20 cellular contexts compared by ENCODE assay signal in the genomic region with DNA sequence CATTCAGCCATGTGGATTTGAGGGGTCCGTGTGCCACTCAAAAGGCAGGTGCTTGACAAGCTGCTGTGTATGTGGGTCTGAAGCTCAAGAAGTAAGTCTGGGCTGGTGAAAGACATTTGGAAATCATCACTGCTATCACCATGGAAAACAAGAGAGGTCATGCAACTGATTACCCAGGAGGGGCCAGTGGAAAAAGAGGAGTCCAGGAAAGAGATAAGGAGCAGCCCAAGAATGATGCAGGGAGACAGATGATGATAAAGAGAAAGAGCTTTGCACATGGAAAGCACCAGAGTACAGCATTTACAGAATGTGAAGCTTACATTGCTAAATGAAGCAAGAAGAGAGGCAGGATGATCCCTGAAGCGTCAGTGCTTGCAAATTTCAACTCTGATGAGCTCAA.
DNase-seq lines count a peak whose midpoint lies in the region; ATAC-seq and TF ChIP-seq lines count a peak whose summit lies in the region.
"Had no signal": no experiment of that assay in that cellular context is flagged by ENCODE, and none has a peak within 500 bp of the region (broad histone marks: within the 10 kb centered on the region; RNA-seq: fewer than 3 reads in every experiment).

No MANE protein-coding gene starts in this region.

- H3K4me1 Mint-ChIP-seq in chondrocyte (ENCODE audit: low read depth), result peaks cover 32% of the 10 kb centered on the region
- H3K4me1 Mint-ChIP-seq: CD4-positive, alpha-beta memory T cell had no signal

- H3K27ac Mint-ChIP-seq in chondrocyte (ENCODE audit: unreplicated experiment), result peak overlapping the region; percentile 42
- H3K27ac Mint-ChIP-seq: CD4-positive, alpha-beta memory T cell; HFFc6 had no signal

- no peak overlapping the region for H3K4me3 Mint-ChIP-seq in chondrocyte (ENCODE audit: unreplicated experiment)
- H3K4me3 Mint-ChIP-seq: CD4-positive, alpha-beta memory T cell; HFFc6 had no signal

- no peaks in the 10 kb centered on the region for H3K9me3 ChIP-seq in lower lobe of right lung
- H3K9me3 ChIP-seq: A549, Caco-2, HAP-1 had no signal

- intact Hi-C loops in left ventricle myocardium superior (cut with micrococcal nuclease), result no loop called here
- intact Hi-C loops in cardiac septum (cut with DNase I), result no loop called here
- intact Hi-C loops in sciatic nerve (cut with DNase I), result loop anchor here (5.0 kb wide), 1 partner anchor 905 kb away; no protein-coding TSS in a partner anchor
- intact Hi-C loops in lower lobe of right lung (cut with DNase I), result no loop called here

- peaks cover 3% of the 10 kb centered on the region for H3K9me3 Mint-ChIP-seq in chondrocyte (ENCODE audit: low read depth)
- H3K9me3 Mint-ChIP-seq: HFFc6 had no signal

- H3K36me3 ChIP-seq in lower lobe of right lung, result no peaks in the 10 kb centered on the region
- H3K36me3 ChIP-seq: HAP-1 had no signal

- ATAC-seq in left ventricle myocardium superior (peak; percentile 27), sciatic nerve (peak; percentile 61), GM18502 (IDR thresholded peaks at IDR 0.05; ENCODE audit: poor library complexity, unreplicated experiment) (no peak), lower lobe of right lung (no peak)
- ATAC-seq: A549 had no signal

- no peak overlapping the region for H3K27ac ChIP-seq in lower lobe of right lung
- H3K27ac ChIP-seq: A549 had no signal

- no peak for DNase-seq in left ventricle myocardium superior
- DNase-seq in cardiac septum (ENCODE audit: low spot score), result no peak
- no peak for DNase-seq in chondrocyte (ENCODE audit: low spot score)
- DNase-seq in fibroblast of the aortic adventitia (ENCODE audit: low read depth), result peak; percentile 34
- DNase-seq in sciatic nerve (ENCODE audit: low spot score), result no peak
- DNase-seq in lower lobe of right lung, result no peak
- no peak for DNase-seq in SIG-M5 treated with dmso at 0.1 percent for 504 hours (lab: John Stamatoyannopoulos, UW; ENCODE audit: unreplicated experiment)
- DNase-seq: 8988T; ACHN; AML-193; C1 segment of cervical spinal cord; Caco-2; CD4-positive, alpha-beta memory T cell; DMS153; DND-41; GOT3; HFFc6 had no signal

- TF ChIP-seq CTCF in chondrocyte (IDR thresholded peaks at IDR 0.05) (no peak), fibroblast of the aortic adventitia (IDR thresholded peaks at IDR 0.05; ENCODE audit: insufficient read depth, low read length) (no peak), lower lobe of right lung (IDR thresholded peaks at IDR 0.05) (no peak)

- peaks cover 2% of the 10 kb centered on the region for H3K36me3 Mint-ChIP-seq in chondrocyte (ENCODE audit: low read depth)
- H3K36me3 Mint-ChIP-seq: CD4-positive, alpha-beta memory T cell had no signal

- H3K27me3 ChIP-seq in lower lobe of right lung (ENCODE audit: low read depth), result no peaks in the 10 kb centered on the region

- no peak overlapping the region for H3K4me3 ChIP-seq in fibroblast of the aortic adventitia (ENCODE audit: low read depth, low read length)
- no peak overlapping the region for H3K4me3 ChIP-seq in lower lobe of right lung
- H3K4me3 ChIP-seq: A549, HAP-1 had no signal

- peaks cover 4% of the 10 kb centered on the region for H3K27me3 Mint-ChIP-seq in chondrocyte (ENCODE audit: low read depth)

- no peaks in the 10 kb centered on the region for H3K4me1 ChIP-seq in lower lobe of right lung
- H3K4me1 ChIP-seq: A549, Caco-2, HAP-1 had no signal

Comparison
In these comparisons a context has a peak if more than half of its experiments do, and no peak if none do; other contexts are left out.
1. ATAC-seq: peak in left ventricle myocardium superior (single experiment) and sciatic nerve (single experiment); none in GM18502 (single experiment) and lower lobe of right lung (0 of 2).